ENCODE assay signal across 3 cellular contexts in genomic region chr3:22940285-22940684, GRCh38.
"Had no signal": no experiment of that assay in that cellular context is flagged by ENCODE, and none has a peak within 500 bp of the region (broad histone marks: within the 10 kb centered on the region; RNA-seq: fewer than 3 reads in every experiment).

No MANE protein-coding gene starts in this region.

- DNase-seq: GDM1, GF-D8 had no signal

- H3K4me3 ChIP-seq: GM12878 had no signal
